Comparison of ENCODE assay signal across 1 cellular context in the genomic region with DNA sequence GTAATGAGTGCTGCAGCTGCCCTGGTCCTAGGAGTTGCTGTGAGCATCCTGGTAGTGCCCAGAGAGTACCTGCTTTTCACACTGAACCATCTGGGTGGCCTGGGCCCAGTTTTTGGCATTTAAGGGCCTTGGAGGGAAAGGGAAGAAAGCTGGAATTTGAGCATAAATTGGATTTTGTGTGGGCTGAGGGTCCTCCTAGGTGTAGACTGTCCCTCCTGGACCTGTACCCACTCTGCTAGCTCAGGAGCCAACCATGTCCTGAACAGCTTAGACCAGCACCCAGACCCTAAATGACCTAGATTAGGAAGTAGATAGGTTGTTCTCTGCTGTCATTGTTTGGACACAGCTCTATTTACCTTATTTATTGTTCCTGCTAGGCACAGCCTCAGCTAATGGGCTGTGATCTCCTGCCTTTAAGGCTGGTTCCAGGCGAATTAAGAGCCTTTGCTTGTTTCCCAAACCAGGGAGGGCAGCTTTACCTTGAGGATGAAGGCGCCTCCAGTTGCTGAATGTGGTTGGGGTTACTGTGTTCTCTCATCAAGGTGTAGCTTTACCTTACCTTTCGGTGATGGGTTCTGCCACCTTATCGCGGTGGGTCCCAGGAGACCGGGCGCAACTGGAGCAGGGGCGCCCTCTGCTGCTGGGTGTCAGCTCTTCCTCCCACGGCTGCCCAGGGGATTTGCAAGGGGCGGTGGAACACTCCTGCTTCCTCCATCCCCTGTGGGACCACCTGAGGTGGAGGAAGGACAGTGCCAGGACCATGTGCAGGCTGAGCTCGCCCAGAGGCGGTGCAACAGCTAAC.
TF ChIP-seq lines count a peak whose summit lies in the region.

No MANE protein-coding gene starts in this region.

TF ChIP-seq in HepG2, 621 proteins besides CTCF, POLR2A, EP300 and RAD21 (continued from another document and continues in another):
- TF ChIP-seq, protein P1, sequence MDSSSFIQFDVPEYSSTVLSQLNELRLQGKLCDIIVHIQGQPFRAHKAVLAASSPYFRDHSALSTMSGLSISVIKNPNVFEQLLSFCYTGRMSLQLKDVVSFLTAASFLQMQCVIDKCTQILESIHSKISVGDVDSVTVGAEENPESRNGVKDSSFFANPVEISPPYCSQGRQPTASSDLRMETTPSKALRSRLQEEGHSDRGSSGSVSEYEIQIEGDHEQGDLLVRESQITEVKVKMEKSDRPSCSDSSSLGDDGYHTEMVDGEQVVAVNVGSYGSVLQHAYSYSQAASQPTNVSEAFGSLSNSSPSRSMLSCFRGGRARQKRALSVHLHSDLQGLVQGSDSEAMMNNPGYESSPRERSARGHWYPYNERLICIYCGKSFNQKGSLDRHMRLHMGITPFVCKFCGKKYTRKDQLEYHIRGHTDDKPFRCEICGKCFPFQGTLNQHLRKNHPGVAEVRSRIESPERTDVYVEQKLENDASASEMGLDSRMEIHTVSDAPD (CRISPR knock-in tag; IDR thresholded peaks at IDR 0.05), result no peak
- no peak for TF ChIP-seq ZNF709 (CRISPR knock-in tag; IDR thresholded peaks at IDR 0.05)
- TF ChIP-seq IKZF5 (CRISPR knock-in tag; IDR thresholded peaks at IDR 0.05), result peak; percentile 56; the same call in 1 of the 2 replicates
- peak; percentile 59; the same call in 1 of the 2 replicates for TF ChIP-seq ZNF331 (CRISPR knock-in tag; IDR thresholded peaks at IDR 0.05)
- 0 out of 2 replicates have a peak, but pooled peaks have one; percentile 25 for TF ChIP-seq FOXO1 (CRISPR knock-in tag; IDR thresholded peaks at IDR 0.05)
- no peak for TF ChIP-seq GZF1 (CRISPR knock-in tag; IDR thresholded peaks at IDR 0.05)
- TF ChIP-seq NR2F6 (IDR thresholded peaks at IDR 0.05), result no peak
- 0 out of 2 replicates have a peak, but pooled peaks have one; percentile 35 for TF ChIP-seq NR2F6 (CRISPR knock-in tag; IDR thresholded peaks at IDR 0.05)
- no peak for TF ChIP-seq ATAD3A (CRISPR knock-in tag; IDR thresholded peaks at IDR 0.05)
- TF ChIP-seq KDM2A (CRISPR knock-in tag; IDR thresholded peaks at IDR 0.05; ENCODE audit: borderline replicate concordance, low read depth), result peak; percentile 79
- no peak for TF ChIP-seq SOX13 (IDR thresholded peaks at IDR 0.05)
- peak in 1 of 2 experiments; percentile 39; a peak in 1 of 4 replicates for TF ChIP-seq SOX13 (CRISPR knock-in tag; conservative IDR thresholded peaks at IDR 0.05 in 1 of 2, IDR thresholded peaks at IDR 0.05 in 1 of 2)
- TF ChIP-seq ZNF180 (CRISPR knock-in tag; IDR thresholded peaks at IDR 0.05; ENCODE audit: borderline replicate concordance, low read depth), result no peak
- TF ChIP-seq, protein P2, sequence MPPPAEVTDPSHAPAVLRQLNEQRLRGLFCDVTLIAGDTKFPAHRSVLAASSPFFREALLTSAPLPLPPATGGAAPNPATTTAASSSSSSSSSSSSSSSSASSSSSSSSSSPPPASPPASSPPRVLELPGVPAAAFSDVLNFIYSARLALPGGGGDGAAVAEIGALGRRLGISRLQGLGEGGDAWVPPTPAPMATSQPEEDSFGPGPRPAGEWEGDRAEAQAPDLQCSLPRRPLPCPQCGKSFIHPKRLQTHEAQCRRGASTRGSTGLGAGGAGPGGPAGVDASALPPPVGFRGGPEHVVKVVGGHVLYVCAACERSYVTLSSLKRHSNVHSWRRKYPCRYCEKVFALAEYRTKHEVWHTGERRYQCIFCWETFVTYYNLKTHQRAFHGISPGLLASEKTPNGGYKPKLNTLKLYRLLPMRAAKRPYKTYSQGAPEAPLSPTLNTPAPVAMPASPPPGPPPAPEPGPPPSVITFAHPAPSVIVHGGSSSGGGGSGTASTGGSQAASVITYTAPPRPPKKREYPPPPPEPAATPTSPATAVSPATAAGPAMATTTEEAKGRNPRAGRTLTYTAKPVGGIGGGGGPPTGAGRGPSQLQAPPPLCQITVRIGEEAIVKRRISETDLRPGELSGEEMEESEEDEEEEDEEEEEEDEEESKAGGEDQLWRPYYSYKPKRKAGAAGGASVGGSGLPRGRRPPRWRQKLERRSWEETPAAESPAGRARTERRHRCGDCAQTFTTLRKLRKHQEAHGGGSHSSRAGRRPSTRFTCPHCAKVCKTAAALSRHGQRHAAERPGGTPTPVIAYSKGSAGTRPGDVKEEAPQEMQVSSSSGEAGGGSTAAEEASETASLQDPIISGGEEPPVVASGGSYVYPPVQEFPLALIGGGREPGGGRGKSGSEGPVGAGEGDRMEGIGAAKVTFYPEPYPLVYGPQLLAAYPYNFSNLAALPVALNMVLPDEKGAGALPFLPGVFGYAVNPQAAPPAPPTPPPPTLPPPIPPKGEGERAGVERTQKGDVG (CRISPR knock-in tag; IDR thresholded peaks at IDR 0.05; ENCODE audit: borderline replicate concordance), result peak; percentile 59; the same call in 1 of the 2 replicates
- TF ChIP-seq, protein P3, sequence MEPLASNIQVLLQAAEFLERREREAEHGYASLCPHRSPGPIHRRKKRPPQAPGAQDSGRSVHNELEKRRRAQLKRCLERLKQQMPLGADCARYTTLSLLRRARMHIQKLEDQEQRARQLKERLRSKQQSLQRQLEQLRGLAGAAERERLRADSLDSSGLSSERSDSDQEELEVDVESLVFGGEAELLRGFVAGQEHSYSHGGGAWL (CRISPR knock-in tag; IDR thresholded peaks at IDR 0.05), result 0 out of 2 replicates have a peak, but pooled peaks have one; percentile 40
- 0 out of 2 replicates have a peak, but pooled peaks have one; percentile 51 for TF ChIP-seq TOPORS (CRISPR knock-in tag; IDR thresholded peaks at IDR 0.05)
- peak; percentile 30; the same call in 1 of the 2 replicates for TF ChIP-seq ELF1 (CRISPR knock-in tag; IDR thresholded peaks at IDR 0.05)
- TF ChIP-seq ZNF468 (CRISPR knock-in tag; IDR thresholded peaks at IDR 0.05), result no peak
- TF ChIP-seq KLF16 (CRISPR knock-in tag; IDR thresholded peaks at IDR 0.05), result peak in 1 of 2 experiments; percentile 48; a peak in 1 of 4 replicates
- TF ChIP-seq ZSCAN25 (CRISPR knock-in tag; IDR thresholded peaks at IDR 0.05), result no peak
- TF ChIP-seq HOXD1 (CRISPR knock-in tag; IDR thresholded peaks at IDR 0.05), result peak; percentile 31; the same call in 1 of the 2 replicates
- TF ChIP-seq FUBP1 (CRISPR knock-in tag; IDR thresholded peaks at IDR 0.05; ENCODE audit: borderline replicate concordance), result no peak
- TF ChIP-seq ZBTB26 (CRISPR knock-in tag; IDR thresholded peaks at IDR 0.05; ENCODE audit: borderline replicate concordance), result 0 out of 2 replicates have a peak, but pooled peaks have one; percentile 35
- TF ChIP-seq ARNTL (CRISPR knock-in tag; IDR thresholded peaks at IDR 0.05), result no peak
- TF ChIP-seq, protein P4, sequence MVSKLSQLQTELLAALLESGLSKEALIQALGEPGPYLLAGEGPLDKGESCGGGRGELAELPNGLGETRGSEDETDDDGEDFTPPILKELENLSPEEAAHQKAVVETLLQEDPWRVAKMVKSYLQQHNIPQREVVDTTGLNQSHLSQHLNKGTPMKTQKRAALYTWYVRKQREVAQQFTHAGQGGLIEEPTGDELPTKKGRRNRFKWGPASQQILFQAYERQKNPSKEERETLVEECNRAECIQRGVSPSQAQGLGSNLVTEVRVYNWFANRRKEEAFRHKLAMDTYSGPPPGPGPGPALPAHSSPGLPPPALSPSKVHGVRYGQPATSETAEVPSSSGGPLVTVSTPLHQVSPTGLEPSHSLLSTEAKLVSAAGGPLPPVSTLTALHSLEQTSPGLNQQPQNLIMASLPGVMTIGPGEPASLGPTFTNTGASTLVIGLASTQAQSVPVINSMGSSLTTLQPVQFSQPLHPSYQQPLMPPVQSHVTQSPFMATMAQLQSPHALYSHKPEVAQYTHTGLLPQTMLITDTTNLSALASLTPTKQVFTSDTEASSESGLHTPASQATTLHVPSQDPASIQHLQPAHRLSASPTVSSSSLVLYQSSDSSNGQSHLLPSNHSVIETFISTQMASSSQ (IDR thresholded peaks at IDR 0.05; ENCODE audit: low read depth), result no peak
- TF ChIP-seq, protein P4 (CRISPR knock-in tag; IDR thresholded peaks at IDR 0.05; ENCODE audit: borderline replicate concordance), result no peak
- no peak for TF ChIP-seq E2F5 (CRISPR knock-in tag; conservative IDR thresholded peaks at IDR 0.05)
- TF ChIP-seq RFX5 (IDR thresholded peaks at IDR 0.05; ENCODE audit: low read depth, low read length), result no peak
- TF ChIP-seq, protein P5, sequence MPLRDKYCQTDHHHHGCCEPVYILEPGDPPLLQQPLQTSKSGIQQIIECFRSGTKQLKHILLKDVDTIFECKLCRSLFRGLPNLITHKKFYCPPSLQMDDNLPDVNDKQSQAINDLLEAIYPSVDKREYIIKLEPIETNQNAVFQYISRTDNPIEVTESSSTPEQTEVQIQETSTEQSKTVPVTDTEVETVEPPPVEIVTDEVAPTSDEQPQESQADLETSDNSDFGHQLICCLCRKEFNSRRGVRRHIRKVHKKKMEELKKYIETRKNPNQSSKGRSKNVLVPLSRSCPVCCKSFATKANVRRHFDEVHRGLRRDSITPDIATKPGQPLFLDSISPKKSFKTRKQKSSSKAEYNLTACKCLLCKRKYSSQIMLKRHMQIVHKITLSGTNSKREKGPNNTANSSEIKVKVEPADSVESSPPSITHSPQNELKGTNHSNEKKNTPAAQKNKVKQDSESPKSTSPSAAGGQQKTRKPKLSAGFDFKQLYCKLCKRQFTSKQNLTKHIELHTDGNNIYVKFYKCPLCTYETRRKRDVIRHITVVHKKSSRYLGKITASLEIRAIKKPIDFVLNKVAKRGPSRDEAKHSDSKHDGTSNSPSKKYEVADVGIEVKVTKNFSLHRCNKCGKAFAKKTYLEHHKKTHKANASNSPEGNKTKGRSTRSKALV (CRISPR knock-in tag; IDR thresholded peaks at IDR 0.05), result 0 out of 2 replicates have a peak, but pooled peaks have one; percentile 36
- peak; percentile 39; the same call in 1 of the 2 replicates for TF ChIP-seq THAP7 (CRISPR knock-in tag; IDR thresholded peaks at IDR 0.05)
